In genomic region chr11:94545641-94546470, GRCh38 we compare ENCODE assay signal across 7 cellular contexts. TPM values are rescaled to one million over a fixed set of nuclear protein-coding genes. Genes with fewer than 3 reads are reported as not detected.
DNase-seq lines count a peak whose midpoint lies in the region; ATAC-seq and TF ChIP-seq lines count a peak whose summit lies in the region.
"Had no signal": no experiment of that assay in that cellular context is flagged by ENCODE, and none has a peak within 500 bp of the region (broad histone marks: within the 10 kb centered on the region; RNA-seq: fewer than 3 reads in every experiment).

No MANE protein-coding gene starts in this region.

- peaks cover 66% of the 10 kb centered on the region for H3K4me1 Mint-ChIP-seq in chondrocyte (ENCODE audit: low read depth)

- H3K4me1 ChIP-seq in gastrocnemius medialis: peaks cover 0 to 10% of the 10 kb centered on the region in 2 donors

- H3K27ac Mint-ChIP-seq in chondrocyte (ENCODE audit: unreplicated experiment): peak overlapping the region; percentile 82

- ATAC-seq in gastrocnemius medialis (no peak), HG02642 (IDR thresholded peaks at IDR 0.05; ENCODE audit: poor library complexity, unreplicated experiment) (no peak)

- DNase-seq in Kasumi-1 (lab: John Stamatoyannopoulos, UW): peak; percentile 46 to 50
- DNase-seq in chondrocyte (ENCODE audit: low spot score): no peak
- no peak for DNase-seq in gastrocnemius medialis
- no peak for DNase-seq in NCI-H1436 (lab: John Stamatoyannopoulos, UW)
- DNase-seq in NCI-H2171 (lab: John Stamatoyannopoulos, UW): no peak

- H3K27me3 ChIP-seq in gastrocnemius medialis: no peaks in the 10 kb centered on the region

- no peaks in the 10 kb centered on the region for H3K36me3 ChIP-seq in gastrocnemius medialis

- TF ChIP-seq POLR2A in gastrocnemius medialis (IDR thresholded peaks at IDR 0.05): no peak

- peak overlapping the region in 3 of 4 donors; percentile 70 to 86 (median 85) for H3K4me3 ChIP-seq in gastrocnemius medialis

- H3K27me3 Mint-ChIP-seq in chondrocyte (ENCODE audit: low read depth): no peaks in the 10 kb centered on the region

- H3K9me3 ChIP-seq in gastrocnemius medialis: no peaks in the 10 kb centered on the region

- intact Hi-C loops in gastrocnemius medialis (cut with DNase I; ENCODE audit: low total_unique reads): no loop called here

- in situ Hi-C loops in gastrocnemius medialis (cut with MboI; ENCODE audit: low sequenced_read_pairs in 4 of 4): no loop called here

- H3K27ac ChIP-seq in gastrocnemius medialis: no peak overlapping the region

- H3K4me3 Mint-ChIP-seq in chondrocyte (ENCODE audit: unreplicated experiment): peak overlapping the region; percentile 96

- TF ChIP-seq CTCF in chondrocyte (IDR thresholded peaks at IDR 0.05) (no peak), gastrocnemius medialis (IDR thresholded peaks at IDR 0.05 in 4 of 5, conservative IDR thresholded peaks at IDR 0.05 in 1 of 5) (no peak)

- H3K36me3 Mint-ChIP-seq in chondrocyte (ENCODE audit: low read depth): no peaks in the 10 kb centered on the region

- no peaks in the 10 kb centered on the region for H3K9me3 Mint-ChIP-seq in chondrocyte (ENCODE audit: low read depth)

RNA-seq across cellular contexts. Expression of gene FUT4, which starts 2.1 kb away (rescaled TPM):
- total RNA-seq in chondrocyte (4.6 to 8.6 TPM (median 7.7 TPM) in 3 replicates), gastrocnemius medialis (1 to 10 TPM in 3 of 4 donors, under 1 TPM in 1; 0.92 to 1.9 (median 1.5) TPM)

RNA-seq across cellular contexts. Expression of gene PIWIL4, which starts 21.3 kb away (rescaled TPM):
- total RNA-seq in chondrocyte (2.4 to 2.6 TPM (median 2.5 TPM) in 3 replicates), gastrocnemius medialis (1 to 10 TPM in 3 of 4 donors, under 1 TPM in 1; 0.70 to 2.1 (median 1.3) TPM)

RNA-seq across cellular contexts. Expression of gene C11orf97, which starts 33.6 kb away (rescaled TPM):
- total RNA-seq in chondrocyte (not detected in 3 replicates), gastrocnemius medialis (not detected)
- total RNA-seq: dermis microvascular lymphatic vessel endothelial cell had no signal

RNA-seq across cellular contexts. Expression of gene ANKRD49, which starts 52.1 kb away (rescaled TPM):
- 8.6 to 11.2 TPM (median 8.9 TPM) in 3 replicates for total RNA-seq in chondrocyte
- total RNA-seq in gastrocnemius medialis: 10 to 100 TPM in 3 of 4 donors, 1 to 10 TPM in 1; 9.0 to 21.1 (median 11.9) TPM

RNA-seq across cellular contexts. Expression of gene MRE11, which starts 52.2 kb away (rescaled TPM):
- total RNA-seq in chondrocyte: 13.7 to 21.7 TPM (median 15.5 TPM) in 3 replicates
- total RNA-seq in gastrocnemius medialis: 10 to 100 TPM in 1 of 4 donors, 1 to 10 TPM in 3; 5.3 to 12.3 (median 5.9) TPM

Comparison
In these comparisons a context has a peak if more than half of its experiments do, and no peak if none do; other contexts are left out.
1. DNase-seq: peak in Kasumi-1 (2 of 2); none in chondrocyte (single experiment), gastrocnemius medialis (0 of 2), NCI-H1436 (single experiment) and NCI-H2171 (single experiment).